In the genomic region with DNA sequence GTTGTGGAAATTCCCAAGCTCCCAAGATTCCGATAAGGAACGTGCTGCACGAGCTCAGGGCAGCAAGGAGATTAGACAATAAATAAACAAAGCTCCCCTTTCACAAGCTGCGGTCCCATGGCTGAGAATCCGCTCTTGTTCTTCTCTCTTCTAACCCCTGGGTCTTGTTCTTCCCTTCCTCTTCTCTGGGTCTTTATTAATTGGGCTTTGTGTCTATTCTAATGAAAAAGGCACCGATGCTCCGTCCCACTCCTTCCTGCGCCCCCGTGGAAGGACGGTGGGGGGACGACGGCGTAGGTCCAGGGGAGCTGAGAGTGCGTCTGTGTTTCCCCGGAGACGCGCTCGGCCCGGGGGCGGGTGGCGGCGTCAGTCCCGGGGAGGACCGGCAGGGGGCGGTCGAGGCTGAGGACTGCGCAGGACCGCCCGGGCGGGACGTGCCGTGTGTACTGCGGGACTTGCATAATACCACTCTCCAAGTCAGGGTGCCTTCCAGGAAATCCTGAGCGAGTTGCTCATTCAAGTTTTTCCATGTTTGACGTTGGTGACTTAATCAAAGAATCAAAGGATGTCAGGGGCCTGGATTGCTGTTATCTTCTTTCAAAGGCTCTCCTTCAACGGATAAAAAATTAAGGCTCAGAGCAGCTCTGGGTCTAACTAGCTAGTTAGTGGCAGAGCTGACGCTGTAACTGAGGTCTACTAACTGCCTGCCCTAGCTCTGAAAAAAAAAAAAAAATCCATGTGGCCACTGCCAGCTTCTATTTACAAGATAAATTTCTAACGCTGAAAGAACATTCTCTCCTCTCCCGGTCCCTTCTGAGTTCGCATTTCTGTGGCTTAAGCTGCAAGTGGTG, we compare ENCODE assay signal across 8 cellular contexts.
DNase-seq lines count a peak whose midpoint lies in the region; ATAC-seq and TF ChIP-seq lines count a peak whose summit lies in the region.

No MANE protein-coding gene starts in this region.

- peaks cover 14 to 17% (median 14%) of the 10 kb centered on the region in 3 donors for H3K4me1 Mint-ChIP-seq in naive B cell

- ATAC-seq in GM19324 (IDR thresholded peaks at IDR 0.05; ENCODE audit: low FRiP score, unreplicated experiment) (peak; percentile 93), HG03457 (IDR thresholded peaks at IDR 0.05; ENCODE audit: unreplicated experiment) (peak; percentile 98), PC-3 (peak; percentile 95), naive B cell (ENCODE audit: low read depth in 2 of 2) (peak; percentile 89 to 91)

- H3K9me3 ChIP-seq in PC-3 (ENCODE audit: low read length) = no peaks in the 10 kb centered on the region

- no peaks in the 10 kb centered on the region for H4K20me1 ChIP-seq in PC-3 (ENCODE audit: low read length)

- peak; percentile 80 for DNase-seq in PC-3
- peak; percentile 92 to 93 for DNase-seq in activated T-cell treated with anti-CD3 and anti-CD28 coated beads, Interleukin-2, amount 50 U/mL, for 48 hours
- DNase-seq in fibroblast of gingiva (ENCODE audit: low read depth) = peak; percentile 89
- peak; percentile 27 for DNase-seq in naive B cell
- peak; percentile 44 to 54 for DNase-seq in stimulated activated CD8-positive, alpha-beta memory T cell treated with anti-CD3 and anti-CD28 coated beads, Interleukin-7, amount 100 ng/mL, for 4 hours (ENCODE audit: low read depth in 2 of 2)

- peaks cover 1 to 4% (median 2%) of the 10 kb centered on the region in 7 donors for H3K9me3 Mint-ChIP-seq in naive B cell

- H3K4me3 ChIP-seq in PC-3 (ENCODE audit: low read length) = peak overlapping the region; percentile 49

- H3K27me3 ChIP-seq in PC-3 (ENCODE audit: low read length) = peaks cover 27% of the 10 kb centered on the region; the same call in 1 of the 2 replicates

- H3K27me3 Mint-ChIP-seq in naive B cell = peaks cover 35 to 53% (median 52%) of the 10 kb centered on the region in 3 donors

- H3K27ac Mint-ChIP-seq in naive B cell = peak overlapping the region in 1 of 6 donors; percentile 34

- POLR2A ChIA-PET in PC-3 (lab: Charles Lee; ENCODE audit: unreplicated experiment) = no interaction called here

- H3K4me1 ChIP-seq in PC-3 (ENCODE audit: insufficient read depth, low read length) = peaks cover 21% of the 10 kb centered on the region

- H3F3A ChIP-seq in PC-3 (ENCODE audit: low read length, unreplicated experiment) = no peaks in the 10 kb centered on the region

- peaks cover 0 to 1% of the 10 kb centered on the region in 2 donors for H3K36me3 Mint-ChIP-seq in naive B cell

- BruUV-seq in PC-3 (replicated peaks; lab: Mats Ljungman, UMichigan) = no TSS peak

- peak overlapping the region; percentile 78 for H3K4me2 ChIP-seq in PC-3 (ENCODE audit: low read length)

- no peaks in the 10 kb centered on the region for H3K36me3 ChIP-seq in PC-3 (ENCODE audit: low read depth, low read length)

- intact Hi-C loops in PC-3 (cut with micrococcal nuclease) = loop anchor here (1.0 to 5.0 kb wide), 2 partner anchors 99 to 489 kb away; no protein-coding TSS in a partner anchor

- peak; percentile 99 for TF ChIP-seq CTCF in C4-2B (conservative IDR thresholded peaks at IDR 0.05)
- peak; percentile 88 for TF ChIP-seq CTCF in PC-3 (conservative IDR thresholded peaks at IDR 0.05; ENCODE audit: low read depth, low read length)

- no peak overlapping the region for H3K27ac ChIP-seq in C4-2B
- no peak overlapping the region for H3K27ac ChIP-seq in PC-3 (ENCODE audit: low read length)

- CTCF ChIA-PET in PC-3 (lab: Charles Lee) = interaction anchor here (0.6 to 1.6 kb wide), 2 partner anchors 32 to 98 kb away, joined by 3 to 15 read pairs; no protein-coding TSS in a partner anchor

- no peaks in the 10 kb centered on the region for H3K79me2 ChIP-seq in PC-3 (ENCODE audit: low read length)

- peak overlapping the region in 6 of 8 donors; percentile 28 to 77 (median 45) for H3K4me3 Mint-ChIP-seq in naive B cell

- peak overlapping the region; percentile 63 for H2AFZ ChIP-seq in PC-3 (ENCODE audit: low read length)

- no peaks in the 10 kb centered on the region for H3K9me2 ChIP-seq in PC-3 (replicated peaks; ENCODE audit: low read length)

- no peak overlapping the region for H3K9ac ChIP-seq in PC-3 (ENCODE audit: low read length)

Comparison
In these comparisons a context has a peak if more than half of its experiments do, and no peak if none do; other contexts are left out.
1. DNase-seq: peak in every context shown above with its lines; median percentile 92 in activated T-cell treated with anti-CD3 and anti-CD28 coated beads, Interleukin-2, amount 50 U/mL, for 48 hours; 89 in fibroblast of gingiva; 80 in PC-3; 49 in stimulated activated CD8-positive, alpha-beta memory T cell treated with anti-CD3 and anti-CD28 coated beads, Interleukin-7, amount 100 ng/mL, for 4 hours; 27 in naive B cell.